ENCODE assay signal across 1 cellular context in genomic region chr2:218858138-218858445, GRCh38.
TF ChIP-seq lines count a peak whose summit lies in the region.

No MANE protein-coding gene starts in this region.

TF ChIP-seq in HepG2, 621 proteins besides CTCF, POLR2A, EP300 and RAD21:
- TF ChIP-seq EZH2 (conservative IDR thresholded peaks at IDR 0.05; ENCODE audit: low read depth, low read length) (0 out of 2 replicates have a peak, but pooled peaks have one; percentile 3), JUN (CRISPR knock-in tag; IDR thresholded peaks at IDR 0.05) (no peak)
